Comparison of ENCODE assay signal across 8 cellular contexts in the genomic region with DNA sequence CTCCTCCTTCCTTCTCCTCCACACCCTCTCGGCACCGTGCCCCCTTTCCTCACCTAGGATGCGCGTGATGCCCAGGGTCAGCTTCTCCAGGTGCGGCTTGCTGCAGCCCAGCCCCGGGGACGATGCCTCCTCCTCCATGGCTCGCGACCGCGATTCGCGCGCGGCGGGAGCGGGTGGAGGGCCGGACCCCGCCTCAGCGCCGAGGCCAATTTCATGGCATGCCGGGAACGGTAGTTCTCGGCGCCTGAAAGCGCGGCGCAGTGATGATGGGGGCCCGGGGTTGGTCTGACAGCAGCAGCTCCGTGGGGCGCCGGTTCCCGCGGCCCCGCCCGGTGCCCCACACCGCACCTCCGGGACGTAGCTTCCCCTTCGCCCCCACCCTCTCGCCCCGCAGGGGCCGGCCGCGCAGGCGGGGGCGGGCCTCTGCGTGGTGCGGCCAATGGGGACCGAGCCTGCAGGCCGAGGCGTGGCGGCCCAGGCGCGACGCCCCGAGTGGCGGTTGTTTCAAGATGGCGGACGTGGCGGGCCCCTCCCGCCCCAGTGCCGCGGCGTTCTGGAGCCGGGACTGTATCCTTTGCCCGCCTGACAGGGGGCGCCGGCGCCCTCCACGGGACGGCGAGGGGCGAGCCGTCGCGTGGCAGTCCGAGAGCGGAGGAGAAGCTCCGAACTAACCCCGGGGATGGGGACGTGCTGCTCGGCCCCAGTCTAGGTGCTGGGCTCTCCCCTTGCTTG. TPM values are rescaled to one million over a fixed set of nuclear protein-coding genes. Genes with fewer than 3 reads are reported as not detected.
DNase-seq lines count a peak whose midpoint lies in the region; ATAC-seq and TF ChIP-seq lines count a peak whose summit lies in the region.

Gene KIAA1328 (plus strand): TSS at position 498 of the 732 bp plus-strand sequence. CDS start 12 bp downstream, at position 510.
A gene with protein sequence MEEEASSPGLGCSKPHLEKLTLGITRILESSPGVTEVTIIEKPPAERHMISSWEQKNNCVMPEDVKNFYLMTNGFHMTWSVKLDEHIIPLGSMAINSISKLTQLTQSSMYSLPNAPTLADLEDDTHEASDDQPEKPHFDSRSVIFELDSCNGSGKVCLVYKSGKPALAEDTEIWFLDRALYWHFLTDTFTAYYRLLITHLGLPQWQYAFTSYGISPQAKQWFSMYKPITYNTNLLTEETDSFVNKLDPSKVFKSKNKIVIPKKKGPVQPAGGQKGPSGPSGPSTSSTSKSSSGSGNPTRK (minus strand): TSS at position 373 of the 732 bp plus-strand sequence. CDS start 235 bp downstream, at position 138.

- peak within 1 kb of the TSS; percentile 94 for H3K4me3 Mint-ChIP-seq in Caco-2 (ENCODE audit: unreplicated experiment)
- peak within 1 kb of the TSS; percentile 89 to 93 for H3K4me3 Mint-ChIP-seq in effector memory CD8-positive, alpha-beta T cell

- peaks cover 8% of the 10 kb centered on the region for H3K4me1 Mint-ChIP-seq in Caco-2 (ENCODE audit: low read depth, unreplicated experiment)
- H3K4me1 Mint-ChIP-seq in effector memory CD8-positive, alpha-beta T cell (ENCODE audit: low read depth in 2 of 2): peaks cover 26 to 27% of the 10 kb centered on the region in 2 donors

- POLR2A ChIA-PET in Caco-2 (lab: Charles Lee): interaction anchor here (0.7 kb wide), 1 partner anchor 119 kb away, joined by 3 read pairs; no protein-coding TSS in a partner anchor

- TF ChIP-seq CTCF in Caco-2 (IDR thresholded peaks at IDR 0.05; ENCODE audit: insufficient read depth in 1 of 2, low read depth in 1 of 2, low read length in 1 of 2, severe bottlenecking in 1 of 2, unreplicated experiment in 1 of 2): peak in 1 of 2 experiments; percentile 41
- no peak for TF ChIP-seq CTCF in GM20000 (IDR thresholded peaks at IDR 0.05; ENCODE audit: extremely low read depth, missing control alignments)

- WGBS in mesodermal cell (ENCODE audit: insufficient coverage in 2 of 2), 2 experiments: 0 to 1% methylated on average over 60 to 77 of the region's 83 CpGs

- H3K9me3 ChIP-seq in Caco-2 (no peaks in the 10 kb centered on the region), mesodermal cell (ENCODE audit: control insufficient read depth, low read length) (no peaks in the 10 kb centered on the region)

- H3K27me3 Mint-ChIP-seq in Caco-2 (ENCODE audit: insufficient read depth, unreplicated experiment): no peaks in the 10 kb centered on the region
- no peaks in the 10 kb centered on the region for H3K27me3 Mint-ChIP-seq in effector memory CD8-positive, alpha-beta T cell

- H3K27ac ChIP-seq in mesodermal cell (ENCODE audit: low read depth, low read length, severe bottlenecking): peak within 1 kb of the TSS; percentile 60

- DNase-seq in Caco-2 (peak; percentile 72 to 83), GM20000 (ENCODE audit: low spot score) (peak; percentile 96), HT-29 (ENCODE audit: low spot score) (peak; percentile 75), NOMO-1 (lab: John Stamatoyannopoulos, UW; ENCODE audit: unreplicated experiment in 2 of 2) (peak; percentile 88 to 95)
- DNase-seq in activated CD8-positive, alpha-beta memory T cell treated with anti-CD3 and anti-CD28 coated beads for 48 hours (ENCODE audit: low read depth in 2 of 3, low spot score in 2 of 3): peak; percentile 64 to 80 (median 69)
- DNase-seq in effector memory CD8-positive, alpha-beta T cell: peak; percentile 79 to 84 (median 83)
- peak; percentile 73 to 75 for DNase-seq in stimulated activated CD8-positive, alpha-beta memory T cell treated with anti-CD3 and anti-CD28 coated beads, Interleukin-15, amount 100 ng/mL, for 4 hours (ENCODE audit: low read depth in 2 of 2)

- intact Hi-C loops in Caco-2 (cut with micrococcal nuclease; ENCODE audit: unreplicated experiment): no loop called here

- peak within 1 kb of the TSS; percentile 84 for H3K4me3 ChIP-seq in Caco-2 (ENCODE audit: low read depth, low read length)
- peak within 1 kb of the TSS; percentile 87 for H3K4me3 ChIP-seq in mesodermal cell (ENCODE audit: extremely low read depth, insufficient read depth, low read length, poor library complexity, severe bottlenecking)

- no peaks in the 10 kb centered on the region for H3K36me3 ChIP-seq in Caco-2 (ENCODE audit: control insufficient read depth, insufficient read depth, low read length)
- peaks cover 20% of the 10 kb centered on the region for H3K36me3 ChIP-seq in mesodermal cell (ENCODE audit: control insufficient read depth, insufficient read depth, low read length)

- H3K4me1 ChIP-seq in Caco-2 (no peaks in the 10 kb centered on the region), mesodermal cell (ENCODE audit: control insufficient read depth, insufficient read depth, low read length, poor library complexity, severe bottlenecking) (peaks cover 4% of the 10 kb centered on the region)

- CTCF ChIA-PET in Caco-2 (lab: Charles Lee): interaction anchor here (0.6 to 1.4 kb wide), 2 partner anchors 23 to 71 kb away, joined by 3 read pairs; no protein-coding TSS in a partner anchor

- H3K27ac Mint-ChIP-seq in Caco-2 (ENCODE audit: unreplicated experiment): peak within 1 kb of the TSS; percentile 90
- H3K27ac Mint-ChIP-seq in effector memory CD8-positive, alpha-beta T cell: peak within 1 kb of the TSS; percentile 47 to 82

- no peaks in the 10 kb centered on the region for H3K36me3 Mint-ChIP-seq in Caco-2 (ENCODE audit: insufficient read depth, unreplicated experiment)
- peaks cover 10% of the 10 kb centered on the region for H3K36me3 Mint-ChIP-seq in effector memory CD8-positive, alpha-beta T cell (ENCODE audit: insufficient read depth)

- no TSS peak for BruUV-seq in Caco-2 (replicated peaks; lab: Mats Ljungman, UMichigan)

- peak; percentile 87 for ATAC-seq in effector memory CD8-positive, alpha-beta T cell (replicated peaks)

- H3K9me3 Mint-ChIP-seq in Caco-2 (ENCODE audit: unreplicated experiment): no peaks in the 10 kb centered on the region
- no peaks in the 10 kb centered on the region for H3K9me3 Mint-ChIP-seq in effector memory CD8-positive, alpha-beta T cell

- H3K27me3 ChIP-seq in Caco-2 (replicated peaks; ENCODE audit: control insufficient read depth, insufficient read depth, low read length): no peaks in the 10 kb centered on the region

RNA-seq across cellular contexts. Expression of gene KIAA1328, which starts in this region (rescaled TPM):
- 3.9 and 4.9 TPM in 2 replicates for total RNA-seq in Caco-2 (2022)
- 1.8 and 2.5 TPM in 2 replicates for total RNA-seq in HT-29 (2014; rRNA removed; shearing (Covaris generic))
- polyA plus RNA-seq in mesodermal cell (2013, experiment 1 of 2): 5.4 TPM
- 4.8 TPM for polyA plus RNA-seq in mesodermal cell (2013, experiment 2 of 2)

RNA-seq across cellular contexts. Expression of the second gene that starts in this region (rescaled TPM):
- 40.7 and 49.7 TPM in 2 replicates for total RNA-seq in Caco-2 (2022)
- 88.2 and 94.8 TPM in 2 replicates for total RNA-seq in HT-29 (2014; rRNA removed; shearing (Covaris generic))
- 170 TPM for polyA plus RNA-seq in mesodermal cell (2013, experiment 1 of 2)
- 156 TPM for polyA plus RNA-seq in mesodermal cell (2013, experiment 2 of 2)

Comparison
In these comparisons a context has a peak if more than half of its experiments do, and no peak if none do; other contexts are left out.
1. Peak in every context shown above with its lines: DNase-seq, ATAC-seq, H3K4me3 ChIP-seq and H3K27ac ChIP-seq.